ENCODE assay signal across 9 cellular contexts in the genomic region with DNA sequence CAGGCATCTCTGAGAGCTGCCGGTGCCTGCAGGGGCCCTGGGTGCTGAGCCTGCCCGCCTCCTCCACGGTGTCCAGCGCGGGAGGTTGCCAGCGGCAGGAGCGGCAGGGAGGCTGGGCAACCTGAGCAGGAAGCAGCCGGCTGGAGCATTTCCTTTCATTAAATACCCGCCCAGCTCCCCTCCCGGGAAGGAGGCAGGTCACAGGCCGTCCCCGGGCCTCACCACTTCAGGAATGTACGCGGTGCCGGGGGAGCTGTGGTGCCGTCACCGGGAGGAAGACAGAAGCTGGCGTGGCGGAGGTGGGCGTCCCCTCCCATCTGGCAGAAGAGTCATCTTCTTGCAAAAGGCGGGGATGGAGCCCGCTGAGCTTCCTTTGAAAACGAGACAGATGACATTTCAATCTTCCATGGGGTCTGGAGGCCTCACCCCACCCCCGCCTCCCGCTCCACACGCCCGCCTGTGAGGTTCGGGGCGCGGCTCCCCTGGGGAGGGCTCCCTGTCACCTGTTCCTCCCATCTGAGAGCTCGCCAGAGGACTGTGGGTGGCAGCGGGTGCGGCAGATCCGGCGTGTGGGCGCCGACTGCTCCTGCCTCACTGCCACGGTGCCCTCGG. TPM values are rescaled to one million over a fixed set of nuclear protein-coding genes. Genes with fewer than 3 reads are reported as not detected.
A peak's percentile ranks its signal among the peaks of the same experiment; 100 is the strongest.
DNase-seq lines count a peak whose midpoint lies in the region; ATAC-seq and TF ChIP-seq lines count a peak whose summit lies in the region.
"Had no signal": no experiment of that assay in that cellular context is flagged by ENCODE, and none has a peak within 500 bp of the region (broad histone marks: within the 10 kb centered on the region; RNA-seq: fewer than 3 reads in every experiment).

No MANE protein-coding gene starts in this region.

- no peaks in the 10 kb centered on the region for H3K36me3 ChIP-seq in heart left ventricle
- H3K36me3 ChIP-seq: uterus had no signal

- H3K4me3 ChIP-seq in heart left ventricle = peak overlapping the region in 9 of 12 donors; percentile 4 to 43 (median 27)
- H3K4me3 ChIP-seq: uterus had no signal

- peak overlapping the region; percentile 33 for H3K4me3 Mint-ChIP-seq in activated T-helper 1 cell treated with anti-CD3 and anti-CD28 coated beads, Interleukin-12 subunit alpha, Interleukin-12 subunit beta, Interleukin-2, Interleukin-4 antibody, amounts not matched to agents 30 ng/mL and 10 ng/mL and 1 ng/mL, durations not matched to agents 14 hours and 24 hours and 36 hours

- peaks cover 0 to 23% (median 17%) of the 10 kb centered on the region in 12 donors for H3K9me3 ChIP-seq in heart left ventricle

- H3K4me1 Mint-ChIP-seq in activated T-helper 1 cell treated with anti-CD3 and anti-CD28 coated beads, Interleukin-12 subunit alpha, Interleukin-12 subunit beta, Interleukin-2, Interleukin-4 antibody, amounts not matched to agents 30 ng/mL and 10 ng/mL and 1 ng/mL, durations not matched to agents 14 hours and 24 hours and 36 hours (ENCODE audit: low read depth) = peaks cover 31% of the 10 kb centered on the region

- peaks cover 23% of the 10 kb centered on the region for H3K27me3 Mint-ChIP-seq in activated T-helper 1 cell treated with anti-CD3 and anti-CD28 coated beads, Interleukin-12 subunit alpha, Interleukin-12 subunit beta, Interleukin-2, Interleukin-4 antibody, amounts not matched to agents 30 ng/mL and 10 ng/mL and 1 ng/mL, durations not matched to agents 14 hours and 24 hours and 36 hours (ENCODE audit: insufficient read depth)

- DNase-seq in A172 (ENCODE audit: low spot score) = peak; percentile 70
- peak; percentile 83 for DNase-seq in NCI-H226
- no peak for DNase-seq in activated T-helper 1 cell treated with anti-CD3 and anti-CD28 coated beads, Interleukin-12 subunit alpha, Interleukin-12 subunit beta, Interleukin-2, Interleukin-4 antibody, amounts not matched to agents 30 ng/mL and 10 ng/mL and 1 ng/mL, durations not matched to agents 14 hours and 24 hours and 36 hours (ENCODE audit: low spot score)
- DNase-seq in heart left ventricle = peak in 3 of 5 donors; percentile 54 to 63 (median 57)
- peak; percentile 56 for DNase-seq in stimulated activated CD4-positive, alpha-beta T cell treated with anti-CD3 and anti-CD28 coated beads, Interleukin-12 subunit alpha, Interleukin-12 subunit beta, amount 100 ng/mL, for 4 hours
- no peak for DNase-seq in NCI-H524 (lab: John Stamatoyannopoulos, UW)
- no peak for DNase-seq in HuH-7.5 (ENCODE audit: low spot score)

- no peak for TF ChIP-seq POLR2A in heart left ventricle (IDR thresholded peaks at IDR 0.05)

- H3K27me3 ChIP-seq in heart left ventricle = peaks cover 0 to 43% (median 6%) of the 10 kb centered on the region in 9 donors

- intact Hi-C loops in activated T-helper 1 cell treated with anti-CD3 and anti-CD28 coated beads, Interleukin-12 subunit alpha, Interleukin-12 subunit beta, Interleukin-2, Interleukin-4 antibody, amounts not matched to agents 30 ng/mL and 10 ng/mL and 1 ng/mL, durations not matched to agents 14 hours and 24 hours and 36 hours (cut with micrococcal nuclease) = no loop called here
- intact Hi-C loops in heart left ventricle (cut with DNase I) = no loop called here

- 28 to 59% (median 41%) methylated on average over 20 to 39 of the region's 39 CpGs for WGBS in heart left ventricle, 4 donors

- H3K4me1 ChIP-seq in heart left ventricle = peaks cover 0 to 8% (median 0%) of the 10 kb centered on the region in 12 donors
- H3K4me1 ChIP-seq: uterus had no signal

- H3K27ac Mint-ChIP-seq in activated T-helper 1 cell treated with anti-CD3 and anti-CD28 coated beads, Interleukin-12 subunit alpha, Interleukin-12 subunit beta, Interleukin-2, Interleukin-4 antibody, amounts not matched to agents 30 ng/mL and 10 ng/mL and 1 ng/mL, durations not matched to agents 14 hours and 24 hours and 36 hours = no peak overlapping the region

- peak in 3 of 4 donors; percentile 71 to 91 (median 75) for ATAC-seq in heart left ventricle
- no peak for ATAC-seq in HG03354 (IDR thresholded peaks at IDR 0.05; ENCODE audit: poor library complexity, severe bottlenecking, unreplicated experiment)

- H3K36me3 Mint-ChIP-seq in activated T-helper 1 cell treated with anti-CD3 and anti-CD28 coated beads, Interleukin-12 subunit alpha, Interleukin-12 subunit beta, Interleukin-2, Interleukin-4 antibody, amounts not matched to agents 30 ng/mL and 10 ng/mL and 1 ng/mL, durations not matched to agents 14 hours and 24 hours and 36 hours (ENCODE audit: low read depth) = no peaks in the 10 kb centered on the region

- H3K27ac ChIP-seq in heart left ventricle = peak overlapping the region in 10 of 12 donors; percentile 15 to 53 (median 41)
- H3K27ac ChIP-seq: uterus had no signal

- H3K9me3 Mint-ChIP-seq in activated T-helper 1 cell treated with anti-CD3 and anti-CD28 coated beads, Interleukin-12 subunit alpha, Interleukin-12 subunit beta, Interleukin-2, Interleukin-4 antibody, amounts not matched to agents 30 ng/mL and 10 ng/mL and 1 ng/mL, durations not matched to agents 14 hours and 24 hours and 36 hours = no peaks in the 10 kb centered on the region

- no peak for TF ChIP-seq CTCF in heart left ventricle (IDR thresholded peaks at IDR 0.05)

RNA-seq across cellular contexts. Expression of gene SOX8, which starts 16.0 kb away (rescaled TPM):
- 0.07 and 0.14 TPM in 2 replicates for total RNA-seq in A172 (2014; rRNA removed; shearing (Covaris generic))
- 0.47 and 0.61 TPM in 2 replicates for total RNA-seq in activated T-helper 1 cell treated with anti-CD3 and anti-CD28 coated beads, Interleukin-12 subunit alpha, Interleukin-12 subunit beta, Interleukin-2, Interleukin-4 antibody, amounts not matched to agents 30 ng/mL and 10 ng/mL and 1 ng/mL, durations not matched to agents 14 hours and 24 hours and 36 hours
- 1 to 10 TPM in 2 of 9 donors, under 1 TPM in 7; 0.44 to 1.3 (median 0.81) TPM for total RNA-seq in heart left ventricle
- under 1 TPM; 0.50 to 0.65 TPM for polyA plus RNA-seq in heart left ventricle

RNA-seq across cellular contexts. Expression of gene LMF1, which starts 26.8 kb away (rescaled TPM):
- total RNA-seq in A172 (2014; rRNA removed; shearing (Covaris generic)) = 14.1 and 25.1 TPM in 2 replicates
- 6.8 and 10.4 TPM in 2 replicates for total RNA-seq in activated T-helper 1 cell treated with anti-CD3 and anti-CD28 coated beads, Interleukin-12 subunit alpha, Interleukin-12 subunit beta, Interleukin-2, Interleukin-4 antibody, amounts not matched to agents 30 ng/mL and 10 ng/mL and 1 ng/mL, durations not matched to agents 14 hours and 24 hours and 36 hours
- total RNA-seq in heart left ventricle = 10 to 100 TPM in 3 of 9 donors, 1 to 10 TPM in 6; 4.3 to 19.2 (median 7.4) TPM
- polyA plus RNA-seq in heart left ventricle = 1 to 10 TPM; 5.3 to 6.1 TPM

Comparison
In these comparisons a context has a peak if more than half of its experiments do, and no peak if none do; other contexts are left out.
1. DNase-seq: peak in A172 (single experiment), NCI-H226 (single experiment), heart left ventricle (3 of 5) and stimulated activated CD4-positive, alpha-beta T cell treated with anti-CD3 and anti-CD28 coated beads, Interleukin-12 subunit alpha, Interleukin-12 subunit beta, amount 100 ng/mL, for 4 hours (single experiment); none in activated T-helper 1 cell treated with anti-CD3 and anti-CD28 coated beads, Interleukin-12 subunit alpha, Interleukin-12 subunit beta, Interleukin-2, Interleukin-4 antibody, amounts not matched to agents 30 ng/mL and 10 ng/mL and 1 ng/mL, durations not matched to agents 14 hours and 24 hours and 36 hours (single experiment), NCI-H524 (0 of 2) and HuH-7.5 (single experiment).